23 cellular contexts compared by ENCODE assay signal in genomic region chr20:40438161-40438835, GRCh38.
"Had no signal": no experiment of that assay in that cellular context is flagged by ENCODE, and none has a peak within 500 bp of the region (broad histone marks: within the 10 kb centered on the region; RNA-seq: fewer than 3 reads in every experiment).

No MANE protein-coding gene starts in this region.

- ATAC-seq: activated CD4-positive, CD25-positive, alpha-beta regulatory T cell treated with anti-CD3 and anti-CD28 coated beads, Interleukin-2, amount 50 U/mL, for 24 hours; activated naive CD8-positive, alpha-beta T cell treated with anti-CD3 and anti-CD28 coated beads, Interleukin-2, amount 50 U/mL, for 24 hours; activated T-cell treated with anti-CD3 and anti-CD28 coated beads, Interleukin-2, amount 50 U/mL, for 4 hours; foreskin keratinocyte; naive thymus-derived CD4-positive, alpha-beta T cell; stimulated activated naive CD8-positive, alpha-beta T cell treated with anti-CD3 and anti-CD28 coated beads, Interleukin-15, Interleukin-2, amounts not matched to agents 100 U/mL and 50 U/mL, for 24 hours had no signal

- H3K27ac Mint-ChIP-seq: activated naive CD4-positive, alpha-beta T cell treated with anti-CD3 and anti-CD28 coated beads, Interleukin-2, amount 10 ng/mL, durations not matched to agents 7 days and 5 days; activated naive CD8-positive, alpha-beta T cell treated with anti-CD3 and anti-CD28 coated beads, Interleukin-2, amount 50 U/mL, for 24 hours; memory B cell; naive thymus-derived CD4-positive, alpha-beta T cell had no signal

- H3K36me3 Mint-ChIP-seq: activated naive CD4-positive, alpha-beta T cell treated with anti-CD3 and anti-CD28 coated beads, Interleukin-2, amount 10 ng/mL, durations not matched to agents 7 days and 5 days; memory B cell; naive thymus-derived CD4-positive, alpha-beta T cell had no signal

- H3K4me3 Mint-ChIP-seq: activated naive CD4-positive, alpha-beta T cell treated with anti-CD3 and anti-CD28 coated beads, Interleukin-2, amount 10 ng/mL, durations not matched to agents 7 days and 5 days; activated naive CD8-positive, alpha-beta T cell treated with anti-CD3 and anti-CD28 coated beads, Interleukin-2, amount 50 U/mL, for 24 hours; activated T-cell treated with anti-CD3 and anti-CD28 coated beads, Interleukin-2, amount 50 U/mL, for 4 hours; central memory CD8-positive, alpha-beta T cell; memory B cell; naive thymus-derived CD4-positive, alpha-beta T cell had no signal

- FAIRE-seq: keratinocyte, urothelium cell line had no signal

- H3K27ac ChIP-seq: foreskin keratinocyte, parathyroid adenoma, tibial artery had no signal

- H3K4me1 Mint-ChIP-seq: activated naive CD4-positive, alpha-beta T cell treated with anti-CD3 and anti-CD28 coated beads, Interleukin-2, amount 10 ng/mL, durations not matched to agents 7 days and 5 days; activated naive CD8-positive, alpha-beta T cell treated with anti-CD3 and anti-CD28 coated beads, Interleukin-2, amount 50 U/mL, for 24 hours; central memory CD8-positive, alpha-beta T cell; memory B cell; naive thymus-derived CD4-positive, alpha-beta T cell had no signal

- H3K27me3 ChIP-seq: foreskin keratinocyte, tibial artery had no signal

- H2AFZ ChIP-seq: parathyroid adenoma had no signal

- H3K4me1 ChIP-seq: foreskin keratinocyte, parathyroid adenoma had no signal

- H3K27me3 Mint-ChIP-seq: activated naive CD4-positive, alpha-beta T cell treated with anti-CD3 and anti-CD28 coated beads, Interleukin-2, amount 10 ng/mL, durations not matched to agents 7 days and 5 days; activated naive CD8-positive, alpha-beta T cell treated with anti-CD3 and anti-CD28 coated beads, Interleukin-2, amount 50 U/mL, for 24 hours; central memory CD8-positive, alpha-beta T cell had no signal

- DNase-seq: activated CD4-positive, alpha-beta T cell treated with anti-CD3 and anti-CD28 coated beads, Interleukin-2, amount 50 U/mL, for 1 hour; activated CD8-positive, alpha-beta memory T cell treated with anti-CD3 and anti-CD28 coated beads, Interleukin-2, amount 50 U/mL, for 4 hours; activated effector memory CD4-positive, alpha-beta T cell treated with Interleukin-2 at 50 U/mL for 16 hours; activated naive CD4-positive, alpha-beta T cell treated with anti-CD3 and anti-CD28 coated beads, Interleukin-2, amount 10 ng/mL, durations not matched to agents 7 days and 5 days; activated naive CD8-positive, alpha-beta T cell treated with anti-CD3 and anti-CD28 coated beads, Interleukin-2, amount 50 U/mL, for 24 hours; activated T-cell treated with anti-CD3 and anti-CD28 coated beads, Interleukin-2, amount 50 U/mL, for 4 hours; anterior cingulate cortex; cortex of kidney; effector CD4-positive, alpha-beta T cell; foreskin keratinocyte; hypothalamus; naive thymus-derived CD4-positive, alpha-beta T cell; stimulated activated CD4-positive, alpha-beta T cell treated with anti-CD3 and anti-CD28 coated beads, Interleukin-12 subunit alpha, Interleukin-12 subunit beta, amount 100 ng/mL, for 4 hours; stimulated activated CD4-positive, alpha-beta T cell treated with anti-CD3 and anti-CD28 coated beads, Interleukin-1b, Interleukin-23, amount 100 ng/mL, for 48 hours; stimulated activated naive CD8-positive, alpha-beta T cell treated with anti-CD3 and anti-CD28 coated beads, Interleukin-15, Interleukin-2, amounts not matched to agents 100 U/mL and 50 U/mL, for 24 hours; substantia nigra; tibial artery had no signal

- H3K36me3 ChIP-seq: tibial artery had no signal

- H3K4me3 ChIP-seq: tibial artery had no signal

- H3K9me3 ChIP-seq: tibial artery had no signal

- H3K9ac ChIP-seq: parathyroid adenoma had no signal

- H3K79me2 ChIP-seq: parathyroid adenoma had no signal

- H3K9me3 Mint-ChIP-seq: activated naive CD4-positive, alpha-beta T cell treated with anti-CD3 and anti-CD28 coated beads, Interleukin-2, amount 10 ng/mL, durations not matched to agents 7 days and 5 days; activated naive CD8-positive, alpha-beta T cell treated with anti-CD3 and anti-CD28 coated beads, Interleukin-2, amount 50 U/mL, for 24 hours; activated T-cell treated with anti-CD3 and anti-CD28 coated beads, Interleukin-2, amount 50 U/mL, for 4 hours; central memory CD8-positive, alpha-beta T cell; memory B cell had no signal
